Comparison of ENCODE assay signal across 8 cellular contexts in the genomic region with DNA sequence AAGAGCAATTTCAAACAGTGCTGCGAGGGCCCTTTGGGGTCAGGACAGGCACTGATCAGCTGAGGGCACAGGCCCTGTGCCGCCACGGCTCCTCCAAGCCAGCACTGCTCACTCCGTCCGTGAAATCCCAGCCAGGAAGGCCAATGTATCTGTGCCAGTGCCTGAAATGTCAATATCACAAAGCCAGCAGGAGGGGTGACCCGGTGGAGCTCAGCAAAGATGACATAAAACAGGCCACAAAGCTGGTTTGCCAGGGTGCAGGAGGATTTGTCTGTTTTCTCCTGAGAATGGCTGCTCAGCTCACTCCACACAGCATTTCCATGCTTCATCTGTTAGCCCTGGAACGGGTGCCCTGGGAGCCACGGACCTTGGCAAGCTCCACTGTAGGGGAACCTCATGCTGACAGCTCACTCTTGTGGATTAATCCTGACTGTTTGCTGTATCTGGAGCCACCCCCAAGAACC.
DNase-seq lines count a peak whose midpoint lies in the region; ATAC-seq and TF ChIP-seq lines count a peak whose summit lies in the region.
"Not testable (repeated sequence)": the region's sequence is repeated elsewhere in the genome, so short reads cannot be mapped to it uniquely, and the experiment has no call there.

No MANE protein-coding gene starts in this region.

- not testable (repeated sequence) for H3K4me2 ChIP-seq in PC-3 (ENCODE audit: low read length); neuronal stem cell (ENCODE audit: insufficient read depth, low read length, poor library complexity, severe bottlenecking)

- H3K23ac ChIP-seq in neuronal stem cell (ENCODE audit: low read depth, low read length, poor library complexity), result not testable (repeated sequence)

- not testable (repeated sequence) for BruUV-seq in PC-3 (replicated peaks; lab: Mats Ljungman, UMichigan)

- H3K9me3 Mint-ChIP-seq in T-helper 2 cell treated with Interferon-gamma antibody and Interleukin-4, amounts not matched to agents 5 μg/mL and 100 μg/mL, for 36 hours, result not testable (repeated sequence)

- no CpG with 5 or more reads among the region's 8 CpGs for WGBS in neuronal stem cell (ENCODE audit: extremely low coverage in 2 of 2, insufficient read length in 2 of 2, insufficient replicate concordance in 1 of 2), 2 donors
- WGBS in testis, 2 donors, result 50 to 81% methylated on average over 7 to 8 of the region's 8 CpGs

- not testable (repeated sequence) for H3K79me2 ChIP-seq in PC-3 (ENCODE audit: low read length)

- not testable (repeated sequence) for H4K91ac ChIP-seq in neuronal stem cell (ENCODE audit: low read depth, low read length, poor library complexity)

- not testable (repeated sequence) for H4K20me1 ChIP-seq in PC-3 (ENCODE audit: low read length)

- H3K4me1 ChIP-seq in PC-3 (ENCODE audit: insufficient read depth, low read length) (peaks cover 15% of the 10 kb centered on the region), neuronal stem cell (ENCODE audit: control insufficient read depth in 2 of 2, insufficient read depth in 1 of 2, low read depth in 1 of 2, low read length in 2 of 2) (peaks cover 7 to 20% of the 10 kb centered on the region in 2 donors), testis (peaks cover 20% of the 10 kb centered on the region)

- TF ChIP-seq POLR2A in testis (IDR thresholded peaks at IDR 0.05), result not testable (repeated sequence)

- not testable (repeated sequence) for H3K79me1 ChIP-seq in neuronal stem cell (ENCODE audit: low read depth, low read length)

- H3K4me3 Mint-ChIP-seq in T-helper 2 cell treated with Interferon-gamma antibody and Interleukin-4, amounts not matched to agents 5 μg/mL and 100 μg/mL, for 36 hours, result peak overlapping the region; percentile 26

- H3F3A ChIP-seq in PC-3 (ENCODE audit: low read length, unreplicated experiment), result not testable (repeated sequence)

- H3K36me3 Mint-ChIP-seq in T-helper 2 cell treated with Interferon-gamma antibody and Interleukin-4, amounts not matched to agents 5 μg/mL and 100 μg/mL, for 36 hours (ENCODE audit: low read depth), result not testable (repeated sequence)

- CTCF ChIA-PET in PC-3 (lab: Charles Lee), result interaction anchor here (0.6 kb wide), 1 partner anchor 123 kb away, joined by 3 read pairs; no protein-coding TSS in a partner anchor

- H3K4ac ChIP-seq in neuronal stem cell (ENCODE audit: low read length), result not testable (repeated sequence)

- not testable (repeated sequence) for H4K8ac ChIP-seq in neuronal stem cell (ENCODE audit: low read depth, low read length)

- H3K27ac ChIP-seq in PC-3 (ENCODE audit: low read length); neuronal stem cell (replicated peaks; ENCODE audit: low read length): not testable (repeated sequence)
- H3K27ac ChIP-seq in testis, result peak overlapping the region in 1 of 2 donors; percentile 44

- H2AK5ac ChIP-seq in neuronal stem cell (ENCODE audit: low read depth, low read length), result not testable (repeated sequence)

- not testable (repeated sequence) for H3K9me3 ChIP-seq in MG63; PC-3 (ENCODE audit: low read length); neuronal stem cell (replicated peaks in 1 of 2; ENCODE audit: control insufficient read depth in 2 of 2, insufficient read depth in 1 of 2, low read depth in 1 of 2, low read length in 2 of 2); testis

- intact Hi-C loops in PC-3 (cut with micrococcal nuclease); left cardiac atrium (cut with DNase I); testis (cut with DNase I; ENCODE audit: low total_unique reads): not testable (repeated sequence)

- not testable (repeated sequence) for H3K14ac ChIP-seq in neuronal stem cell (ENCODE audit: low read length)

- not testable (repeated sequence) for TF ChIP-seq CTCF in PC-3 (conservative IDR thresholded peaks at IDR 0.05; ENCODE audit: low read depth, low read length); testis (IDR thresholded peaks at IDR 0.05)

- DNase-seq in DMS 273 (lab: John Stamatoyannopoulos, UW; ENCODE audit: unreplicated experiment) (peak; percentile 25), MG63 (peak; percentile 50), cerebellar cortex (ENCODE audit: low spot score) (peak; percentile 72), testis (peak; percentile 31)
- DNase-seq in PC-3; T-helper 2 cell treated with Interferon-gamma antibody and Interleukin-4, amounts not matched to agents 5 μg/mL and 100 μg/mL, for 36 hours (ENCODE audit: low spot score); left cardiac atrium; neuronal stem cell (ENCODE audit: low spot score): not testable (repeated sequence)

- H2AFZ ChIP-seq in PC-3 (ENCODE audit: low read length), result 0 out of 2 replicates have a peak overlapping the region, but pooled peaks have one; percentile 18
- not testable (repeated sequence) for H2AFZ ChIP-seq in neuronal stem cell (ENCODE audit: low read length)

- not testable (repeated sequence) for H2BK12ac ChIP-seq in neuronal stem cell (ENCODE audit: low read length)

- not testable (repeated sequence) for H3K9me2 ChIP-seq in PC-3 (replicated peaks; ENCODE audit: low read length)

- peaks cover 13% of the 10 kb centered on the region for H3K27me3 Mint-ChIP-seq in T-helper 2 cell treated with Interferon-gamma antibody and Interleukin-4, amounts not matched to agents 5 μg/mL and 100 μg/mL, for 36 hours (ENCODE audit: low read depth)

- H3K27ac Mint-ChIP-seq in T-helper 2 cell treated with Interferon-gamma antibody and Interleukin-4, amounts not matched to agents 5 μg/mL and 100 μg/mL, for 36 hours, result not testable (repeated sequence)

- H2BK120ac ChIP-seq in neuronal stem cell (ENCODE audit: low read depth, low read length), result not testable (repeated sequence)

- not testable (repeated sequence) for H2BK5ac ChIP-seq in neuronal stem cell (ENCODE audit: low read length)

- not testable (repeated sequence) for H3K9ac ChIP-seq in PC-3 (ENCODE audit: low read length); neuronal stem cell (ENCODE audit: low read depth, low read length, poor library complexity)

- not testable (repeated sequence) for H3K27me3 ChIP-seq in MG63; PC-3 (ENCODE audit: low read length); neuronal stem cell (ENCODE audit: control insufficient read depth in 3 of 3, insufficient read depth in 3 of 3, low read depth in 1 of 3, low read length in 3 of 3); testis

- H3K4me3 ChIP-seq in MG63; PC-3 (ENCODE audit: low read length); neuronal stem cell (ENCODE audit: low read length in 2 of 2); testis: not testable (repeated sequence)

- H3K18ac ChIP-seq in neuronal stem cell (ENCODE audit: low read length), result peak overlapping the region; percentile 3

- H2BK15ac ChIP-seq in neuronal stem cell (ENCODE audit: low read length), result not testable (repeated sequence)

- not testable (repeated sequence) for ATAC-seq in PC-3
- peak; percentile 21 to 41 for ATAC-seq in left cardiac atrium

- H3K4me1 Mint-ChIP-seq in T-helper 2 cell treated with Interferon-gamma antibody and Interleukin-4, amounts not matched to agents 5 μg/mL and 100 μg/mL, for 36 hours (ENCODE audit: low read depth), result peaks cover 12% of the 10 kb centered on the region

- POLR2A ChIA-PET in PC-3 (lab: Charles Lee; ENCODE audit: unreplicated experiment), result not testable (repeated sequence)

- not testable (repeated sequence) for H3K36me3 ChIP-seq in MG63; PC-3 (ENCODE audit: low read depth, low read length); neuronal stem cell (replicated peaks in 1 of 2; ENCODE audit: control insufficient read depth in 2 of 2, insufficient read depth in 2 of 2, low read length in 2 of 2); testis (ENCODE audit: low read depth, missing control alignments)
